Comparison of ENCODE assay signal across 16 cellular contexts in the genomic region with DNA sequence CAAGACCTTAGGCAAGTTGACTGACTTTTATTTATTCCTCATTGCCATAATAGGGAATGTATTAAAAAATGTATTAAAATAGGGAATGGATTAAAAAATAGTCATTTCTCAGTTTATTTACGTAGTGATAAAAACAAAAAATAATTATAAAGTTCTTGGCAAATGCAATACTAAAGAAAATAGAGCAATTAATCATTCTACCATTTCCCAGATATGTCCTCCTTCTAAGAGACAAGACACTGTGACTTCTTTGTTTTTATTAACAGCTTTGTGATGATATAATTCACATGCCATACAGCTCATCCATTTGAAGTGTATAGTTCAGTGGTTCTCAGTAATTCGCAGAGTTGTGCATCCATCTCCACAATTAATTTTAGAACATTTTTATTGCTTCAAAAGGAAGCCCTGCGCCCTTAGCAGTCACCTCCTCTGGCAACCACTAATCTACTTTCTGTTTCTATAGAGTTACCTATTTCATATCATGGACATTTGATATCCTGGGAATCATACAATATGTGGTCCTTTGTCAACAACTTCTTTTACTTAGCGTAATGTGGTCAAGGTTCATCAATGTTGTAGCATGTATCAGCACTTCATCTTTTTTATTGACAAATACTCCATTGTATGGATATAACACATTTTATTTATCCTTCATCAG. TPM values are rescaled to one million over a fixed set of nuclear protein-coding genes. Genes with fewer than 3 reads are reported as not detected.
DNase-seq lines count a peak whose midpoint lies in the region; ATAC-seq and TF ChIP-seq lines count a peak whose summit lies in the region.
"Had no signal": no experiment of that assay in that cellular context is flagged by ENCODE, and none has a peak within 500 bp of the region (broad histone marks: within the 10 kb centered on the region; RNA-seq: fewer than 3 reads in every experiment).

No MANE protein-coding gene starts in this region.

- DNase-seq in Caki2 (ENCODE audit: low read depth) (peak; percentile 19), DMS53 treated with DMSO at 0.1 percent for 48 hours (lab: John Stamatoyannopoulos, UW; ENCODE audit: unreplicated experiment) (peak; percentile 4), NCI-H748 treated with DMSO at 0.1 percent for 48 hours (lab: John Stamatoyannopoulos, UW) (peak; percentile 6), foreskin keratinocyte (no peak), MG63 (no peak), OCI-M1 (lab: John Stamatoyannopoulos, UW) (no peak)
- DNase-seq in activated T-cell treated with anti-CD3 and anti-CD28 coated beads, Interleukin-2, amount 50 U/mL, for 1 hour: no peak
- DNase-seq: CD8-positive, alpha-beta T cell; EL; NCI-H1694; NCI-H2171 treated with DMSO at 0.1 percent for 48 hours; NCI-H446; T-helper 17 cell had no signal

- H3K36me3 ChIP-seq in MG63: no peaks in the 10 kb centered on the region

- no peak for TF ChIP-seq CTCF in foreskin keratinocyte (conservative IDR thresholded peaks at IDR 0.05)

- H3K27ac ChIP-seq in foreskin keratinocyte: peak overlapping the region; percentile 76
- H3K27ac ChIP-seq: BLaER1 treated with 17β-estradiol and CSF1 and Interleukin-3, amounts not matched to agents 10 nM and 100 nM had no signal

- ATAC-seq in foreskin keratinocyte (no peak), HG03354 (IDR thresholded peaks at IDR 0.05; ENCODE audit: poor library complexity, severe bottlenecking, unreplicated experiment) (no peak)
- ATAC-seq: CD8-positive, alpha-beta T cell; Panc1; T-helper 17 cell had no signal

- H3K4me1 ChIP-seq in foreskin keratinocyte: peaks cover 37% of the 10 kb centered on the region

- H3K27me3 ChIP-seq in foreskin keratinocyte: no peaks in the 10 kb centered on the region
- H3K27me3 ChIP-seq in MG63: no peaks in the 10 kb centered on the region
- H3K27me3 ChIP-seq: BLaER1 treated with 17β-estradiol and CSF1 and Interleukin-3, amounts not matched to agents 10 nM and 100 nM had no signal

- in situ Hi-C loops in Caki2 (cut with HindIII; ENCODE audit: low pct_unique_long_range_greater_than_20kb, low sequenced_read_pairs): no loop called here

- H3K9me3 ChIP-seq in MG63: no peaks in the 10 kb centered on the region
- H3K9me3 ChIP-seq: BLaER1 treated with 17β-estradiol and CSF1 and Interleukin-3, amounts not matched to agents 10 nM and 100 nM had no signal

- H3K4me3 ChIP-seq in MG63: no peak overlapping the region
- H3K4me3 ChIP-seq: BLaER1 treated with 17β-estradiol and CSF1 and Interleukin-3, amounts not matched to agents 10 nM and 100 nM had no signal

RNA-seq across cellular contexts. Expression of gene TBX19, which starts 5.4 kb away (rescaled TPM):
- 2.9 and 5.4 TPM in 2 replicates for total RNA-seq in Caki2 (2014; rRNA removed; shearing (Covaris generic); ENCODE audit: low replicate concordance)
- 0.24 and 0.32 TPM in 2 replicates for total RNA-seq in foreskin keratinocyte
- polyA plus RNA-seq in foreskin keratinocyte: 0.35 and 0.37 TPM in 2 replicates
- total RNA-seq in MG63 (2014; rRNA removed; shearing (Covaris generic); ENCODE audit: low replicate concordance): 1.1 TPM in 1 of 2 replicates, not detected in the other

Comparison
In these comparisons a context has a peak if more than half of its experiments do, and no peak if none do; other contexts are left out.
1. DNase-seq: peak in Caki2 (single experiment), DMS53 treated with DMSO at 0.1 percent for 48 hours (single experiment) and NCI-H748 treated with DMSO at 0.1 percent for 48 hours (single experiment); none in foreskin keratinocyte (0 of 2), MG63 (single experiment), OCI-M1 (single experiment) and activated T-cell treated with anti-CD3 and anti-CD28 coated beads, Interleukin-2, amount 50 U/mL, for 1 hour (single experiment).